1 cellular context compared by ENCODE assay signal in genomic region chr7:240128-240676, GRCh38.
TF ChIP-seq lines count a peak whose summit lies in the region.

No MANE protein-coding gene starts in this region.

TF ChIP-seq in IMR-90, 13 proteins besides CTCF, POLR2A, EP300 and RAD21:
- no peak for TF ChIP-seq CHD1 (IDR thresholded peaks at IDR 0.05; ENCODE audit: low read depth, low read length)
- TF ChIP-seq MXI1 (IDR thresholded peaks at IDR 0.05; ENCODE audit: borderline replicate concordance, low read depth, low read length), result no peak
- no peak for TF ChIP-seq MAFK (IDR thresholded peaks at IDR 0.05; ENCODE audit: low read depth, low read length)
- TF ChIP-seq NFE2L2 (IDR thresholded peaks at IDR 0.05; ENCODE audit: low read depth, low read length), result no peak
- TF ChIP-seq BHLHE40 (IDR thresholded peaks at IDR 0.05; ENCODE audit: low read depth, low read length), result no peak
- TF ChIP-seq CEBPB (IDR thresholded peaks at IDR 0.05; ENCODE audit: low read depth, low read length), result no peak
- no peak for TF ChIP-seq RFX5 (IDR thresholded peaks at IDR 0.05; ENCODE audit: low read depth, low read length)
- no peak for TF ChIP-seq RCOR1 (IDR thresholded peaks at IDR 0.05; ENCODE audit: insufficient replicate concordance, low read length)
- no peak for TF ChIP-seq MAZ (IDR thresholded peaks at IDR 0.05; ENCODE audit: borderline replicate concordance, low read depth, low read length)
- no peak for TF ChIP-seq ELK1 (IDR thresholded peaks at IDR 0.05; ENCODE audit: borderline replicate concordance, low read depth, low read length)
- no peak for TF ChIP-seq USF2 (IDR thresholded peaks at IDR 0.05; ENCODE audit: low read depth, low read length)
- TF ChIP-seq FOS (IDR thresholded peaks at IDR 0.05; ENCODE audit: low read depth, low read length), result no peak
- no peak for TF ChIP-seq SMC3 (IDR thresholded peaks at IDR 0.05; ENCODE audit: low read depth, low read length)
TF ChIP-seq in IMR-90: peak in this region for 0.
